ENCODE assay signal across 13 cellular contexts in the genomic region with DNA sequence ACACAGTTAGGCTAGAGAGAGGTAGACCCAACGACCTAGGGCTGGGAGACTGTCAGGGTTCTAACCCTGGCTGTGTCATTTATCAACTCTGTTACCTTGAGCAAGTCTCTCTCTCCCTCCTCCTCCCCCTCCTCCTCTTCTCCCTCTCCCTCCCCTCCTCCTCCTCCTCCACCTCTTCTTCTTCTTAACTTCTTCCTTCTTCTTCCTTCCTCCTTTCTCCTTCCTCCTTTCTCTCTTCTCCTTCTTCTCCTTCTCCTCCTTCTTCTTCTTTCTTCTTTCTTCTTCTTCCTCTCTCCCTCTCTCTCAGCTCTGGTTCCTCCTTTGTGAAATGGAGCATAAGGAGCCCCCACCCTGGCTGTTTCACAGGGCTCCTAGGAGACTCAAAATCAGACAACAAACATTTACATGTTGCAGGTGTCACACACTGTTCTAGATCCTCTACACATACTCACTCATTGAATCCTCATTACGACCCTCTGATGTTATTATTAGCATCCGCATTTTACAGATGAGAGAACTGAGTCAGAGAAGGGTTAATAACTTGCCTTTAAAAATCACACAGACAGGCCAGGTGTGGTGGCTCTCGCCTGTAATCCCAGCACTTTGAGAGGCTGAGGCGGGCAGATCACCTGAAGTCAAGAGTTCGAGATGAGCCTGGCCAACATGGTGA. TPM values are rescaled to one million over a fixed set of nuclear protein-coding genes. Genes with fewer than 3 reads are reported as not detected.
DNase-seq lines count a peak whose midpoint lies in the region; ATAC-seq and TF ChIP-seq lines count a peak whose summit lies in the region.
"Had no signal": no experiment of that assay in that cellular context is flagged by ENCODE, and none has a peak within 500 bp of the region (broad histone marks: within the 10 kb centered on the region; RNA-seq: fewer than 3 reads in every experiment).

No MANE protein-coding gene starts in this region.

- H3K4me1 Mint-ChIP-seq in stimulated activated naive B cell treated with anti-CD40 and anti-IgM and Interleukin-4, amounts not matched to agents 10 μg/mL and 1 μg/mL and 100 μg/mL, for 72 hours, result peaks cover 27 to 52% of the 10 kb centered on the region in 2 donors

- H3K9me3 Mint-ChIP-seq in stimulated activated naive B cell treated with anti-CD40 and anti-IgM and Interleukin-4, amounts not matched to agents 10 μg/mL and 1 μg/mL and 100 μg/mL, for 72 hours, result no peaks in the 10 kb centered on the region

- H3K27me3 ChIP-seq in left ventricle myocardium inferior (ENCODE audit: low read depth), result peaks cover 56% of the 10 kb centered on the region

- TF ChIP-seq POLR2A in lower leg skin (IDR thresholded peaks at IDR 0.05), result no peak

- peaks cover 26 to 38% of the 10 kb centered on the region in 2 donors for H3K27me3 Mint-ChIP-seq in stimulated activated naive B cell treated with anti-CD40 and anti-IgM and Interleukin-4, amounts not matched to agents 10 μg/mL and 1 μg/mL and 100 μg/mL, for 72 hours

- H3K27ac Mint-ChIP-seq in stimulated activated naive B cell treated with anti-CD40 and anti-IgM and Interleukin-4, amounts not matched to agents 10 μg/mL and 1 μg/mL and 100 μg/mL, for 72 hours, result no peak overlapping the region

- H3K9me3 ChIP-seq in left ventricle myocardium inferior (replicated peaks), result no peaks in the 10 kb centered on the region

- no peak overlapping the region for H3K27ac ChIP-seq in left ventricle myocardium inferior (replicated peaks)

- H3K4me3 Mint-ChIP-seq in stimulated activated naive B cell treated with anti-CD40 and anti-IgM and Interleukin-4, amounts not matched to agents 10 μg/mL and 1 μg/mL and 100 μg/mL, for 72 hours, result peak overlapping the region; percentile 5 to 85

- ATAC-seq in stimulated activated naive B cell treated with anti-CD40 and anti-IgM and Interleukin-4, amounts not matched to agents 10 μg/mL and 1 μg/mL and 100 μg/mL, for 72 hours (replicated peaks), result no peak
- no peak for ATAC-seq in GM19455 (IDR thresholded peaks at IDR 0.05; ENCODE audit: unreplicated experiment)
- ATAC-seq: Right ventricle myocardium inferior had no signal

- intact Hi-C loops in left ventricle myocardium inferior (cut with micrococcal nuclease) (no loop called here), cardiac septum (cut with DNase I) (no loop called here), lower leg skin (cut with DNase I; ENCODE audit: low total_unique reads) (no loop called here)

- DNase-seq in left ventricle myocardium inferior (no peak), cardiac septum (ENCODE audit: low spot score) (no peak), NOMO-1 treated with dmso at 0.1 percent for 144 hours (lab: John Stamatoyannopoulos, UW; ENCODE audit: unreplicated experiment) (peak; percentile 9), germinal center (ENCODE audit: low spot score) (peak; percentile 49), NCI-H526 treated with DMSO at 0.1 percent for 48 hours (lab: John Stamatoyannopoulos, UW) (no peak), lower leg skin (ENCODE audit: low spot score in 2 of 2) (no peak)
- DNase-seq in stimulated activated naive B cell treated with anti-CD40 and anti-IgM and Interleukin-4, amounts not matched to agents 10 μg/mL and 1 μg/mL and 100 μg/mL, for 72 hours, result no peak
- DNase-seq: HCEC 1CT, Karpas-422, NCI-H1694 had no signal

- peak overlapping the region; percentile 72 for H3K4me3 ChIP-seq in left ventricle myocardium inferior
- no peak overlapping the region for H3K4me3 ChIP-seq in lower leg skin (ENCODE audit: low read depth, poor library complexity, severe bottlenecking)

- TF ChIP-seq CTCF in left ventricle myocardium inferior (IDR thresholded peaks at IDR 0.05; ENCODE audit: borderline replicate concordance) (no peak), lower leg skin (IDR thresholded peaks at IDR 0.05) (no peak)

- peaks cover 0 to 2% of the 10 kb centered on the region in 2 donors for H3K36me3 Mint-ChIP-seq in stimulated activated naive B cell treated with anti-CD40 and anti-IgM and Interleukin-4, amounts not matched to agents 10 μg/mL and 1 μg/mL and 100 μg/mL, for 72 hours

- 51 to 67% methylated on average over 6 of the region's 6 CpGs for WGBS in lower leg skin, 2 donors

- peaks cover 21% of the 10 kb centered on the region for H3K4me1 ChIP-seq in left ventricle myocardium inferior

- no peaks in the 10 kb centered on the region for H3K36me3 ChIP-seq in left ventricle myocardium inferior

RNA-seq across cellular contexts. Expression of a gene that starts 2.2 kb away (rescaled TPM):
- total RNA-seq in left ventricle myocardium inferior, result 0.41 TPM
- total RNA-seq in cardiac septum, result 0.97 TPM
- 1 to 10 TPM in 1 of 4 donors, under 1 TPM in 1, not detected in 2; 0.17 to 1.1 TPM for total RNA-seq in lower leg skin
- total RNA-seq: glomerular endothelial cell had no signal

RNA-seq across cellular contexts. Expression of a gene that starts 31.3 kb away (rescaled TPM):
- total RNA-seq in left ventricle myocardium inferior, result 97.9 TPM
- 118 TPM for total RNA-seq in cardiac septum
- 10 to 100 TPM; 38.5 to 53.8 (median 41.5) TPM for total RNA-seq in lower leg skin

Comparison
In these comparisons a context has a peak if more than half of its experiments do, and no peak if none do; other contexts are left out.
1. DNase-seq: peak in NOMO-1 treated with dmso at 0.1 percent for 144 hours (single experiment) and germinal center (single experiment); none in left ventricle myocardium inferior (single experiment), cardiac septum (single experiment), stimulated activated naive B cell treated with anti-CD40 and anti-IgM and Interleukin-4, amounts not matched to agents 10 μg/mL and 1 μg/mL and 100 μg/mL, for 72 hours (single experiment), NCI-H526 treated with DMSO at 0.1 percent for 48 hours (single experiment) and lower leg skin (0 of 2).